ENCODE assay signal across 10 cellular contexts in genomic region chr16:66881560-66881959, GRCh38. TPM values are rescaled to one million over a fixed set of nuclear protein-coding genes. Genes with fewer than 3 reads are reported as not detected.
DNase-seq lines count a peak whose midpoint lies in the region; ATAC-seq and TF ChIP-seq lines count a peak whose summit lies in the region.
"Had no signal": no experiment of that assay in that cellular context is flagged by ENCODE, and none has a peak within 500 bp of the region (broad histone marks: within the 10 kb centered on the region; RNA-seq: fewer than 3 reads in every experiment).

No MANE protein-coding gene starts in this region.

- no peak for TF ChIP-seq CTCF in right lobe of liver (IDR thresholded peaks at IDR 0.05)
- TF ChIP-seq CTCF in upper lobe of right lung (IDR thresholded peaks at IDR 0.05): no peak

- ATAC-seq in activated naive CD8-positive, alpha-beta T cell treated with anti-CD3 and anti-CD28 coated beads, Interleukin-2, amount 50 U/mL, for 24 hours: no peak
- ATAC-seq in right lobe of liver: no peak
- no peak for ATAC-seq in upper lobe of right lung
- ATAC-seq in HG03097 (IDR thresholded peaks at IDR 0.05; ENCODE audit: low FRiP score, unreplicated experiment): no peak

- H3K4me1 Mint-ChIP-seq in activated naive CD4-positive, alpha-beta T cell treated with anti-CD3 and anti-CD28 coated beads, Interleukin-2, amount 50 U/mL, for 24 hours: peaks cover 57% of the 10 kb centered on the region
- H3K4me1 Mint-ChIP-seq in activated naive CD8-positive, alpha-beta T cell treated with anti-CD3 and anti-CD28 coated beads, Interleukin-2, amount 50 U/mL, for 24 hours: peaks cover 55% of the 10 kb centered on the region

- no peak for TF ChIP-seq POLR2A in right lobe of liver (IDR thresholded peaks at IDR 0.05)

- H3K27me3 Mint-ChIP-seq in activated naive CD4-positive, alpha-beta T cell treated with anti-CD3 and anti-CD28 coated beads, Interleukin-2, amount 50 U/mL, for 24 hours: no peaks in the 10 kb centered on the region
- H3K27me3 Mint-ChIP-seq in activated naive CD8-positive, alpha-beta T cell treated with anti-CD3 and anti-CD28 coated beads, Interleukin-2, amount 50 U/mL, for 24 hours: no peaks in the 10 kb centered on the region

- peak overlapping the region; percentile 81 for H3K4me3 Mint-ChIP-seq in activated naive CD4-positive, alpha-beta T cell treated with anti-CD3 and anti-CD28 coated beads, Interleukin-2, amount 50 U/mL, for 24 hours
- peak overlapping the region; percentile 97 for H3K4me3 Mint-ChIP-seq in activated naive CD8-positive, alpha-beta T cell treated with anti-CD3 and anti-CD28 coated beads, Interleukin-2, amount 50 U/mL, for 24 hours

- H3K4me3 ChIP-seq in right lobe of liver (peak overlapping the region; percentile 78 to 86 (median 80)), upper lobe of right lung (peak overlapping the region; percentile 88)

- peaks cover 0 to 22% (median 0%) of the 10 kb centered on the region in 4 donors for H3K4me1 ChIP-seq in right lobe of liver
- peaks cover 19% of the 10 kb centered on the region for H3K4me1 ChIP-seq in upper lobe of right lung

- no peak for DNase-seq in activated naive CD4-positive, alpha-beta T cell (lab: John Stamatoyannopoulos, UW)
- no peak for DNase-seq in activated naive CD8-positive, alpha-beta T cell treated with anti-CD3 and anti-CD28 coated beads, Interleukin-2, amount 50 U/mL, for 24 hours
- DNase-seq in right lobe of liver: peak in 1 of 3 donors; percentile 11
- DNase-seq in upper lobe of right lung: no peak
- DNase-seq in amygdala (lab: John Stamatoyannopoulos, UW): no peak
- no peak for DNase-seq in activated effector memory CD4-positive, alpha-beta T cell treated with anti-CD3 and anti-CD28 coated beads, Interleukin-2, amount 50 U/mL, for 16 hours
- DNase-seq: islet precursor cell, NCI-H748 treated with DMSO at 0.1 percent for 48 hours had no signal

- no peaks in the 10 kb centered on the region for H3K27me3 ChIP-seq in right lobe of liver
- no peaks in the 10 kb centered on the region for H3K27me3 ChIP-seq in upper lobe of right lung

- no peak overlapping the region for H3K27ac Mint-ChIP-seq in activated naive CD4-positive, alpha-beta T cell treated with anti-CD3 and anti-CD28 coated beads, Interleukin-2, amount 50 U/mL, for 24 hours
- peak overlapping the region; percentile 60 for H3K27ac Mint-ChIP-seq in activated naive CD8-positive, alpha-beta T cell treated with anti-CD3 and anti-CD28 coated beads, Interleukin-2, amount 50 U/mL, for 24 hours

- no peaks in the 10 kb centered on the region for H3K9me3 ChIP-seq in right lobe of liver
- no peaks in the 10 kb centered on the region for H3K9me3 ChIP-seq in upper lobe of right lung

- H3K36me3 ChIP-seq in right lobe of liver (peaks cover 0 to 24% (median 2%) of the 10 kb centered on the region in 4 donors), upper lobe of right lung (peaks cover 24% of the 10 kb centered on the region)

- H3K9me3 Mint-ChIP-seq in activated naive CD4-positive, alpha-beta T cell treated with anti-CD3 and anti-CD28 coated beads, Interleukin-2, amount 50 U/mL, for 24 hours: no peaks in the 10 kb centered on the region
- H3K9me3 Mint-ChIP-seq in activated naive CD8-positive, alpha-beta T cell treated with anti-CD3 and anti-CD28 coated beads, Interleukin-2, amount 50 U/mL, for 24 hours: peaks cover 2% of the 10 kb centered on the region

- H3K36me3 Mint-ChIP-seq in activated naive CD4-positive, alpha-beta T cell treated with anti-CD3 and anti-CD28 coated beads, Interleukin-2, amount 50 U/mL, for 24 hours: peaks cover 5% of the 10 kb centered on the region
- peaks cover 33% of the 10 kb centered on the region for H3K36me3 Mint-ChIP-seq in activated naive CD8-positive, alpha-beta T cell treated with anti-CD3 and anti-CD28 coated beads, Interleukin-2, amount 50 U/mL, for 24 hours (ENCODE audit: low read depth)

- 65% methylated on average over 2 of the region's 2 CpGs for WGBS in right lobe of liver (ENCODE audit: insufficient coverage, low coverage, low lambda C conversion rate, missing lambda C conversion rate)

- intact Hi-C loops in right lobe of liver (cut with DNase I): no loop called here
- intact Hi-C loops in upper lobe of right lung (cut with DNase I): no loop called here

- H3K27ac ChIP-seq in right lobe of liver (no peak overlapping the region), upper lobe of right lung (no peak overlapping the region)

RNA-seq across cellular contexts. Expression of gene PDP2, which starts 1.2 kb away (rescaled TPM):
- total RNA-seq in right lobe of liver (10 to 100 TPM in 3 of 6 experiments, 1 to 10 TPM in 3; 5.1 to 15.5 (median 10.8) TPM), upper lobe of right lung (22.4 TPM)

RNA-seq across cellular contexts. Expression of gene CDH16, which starts 37.1 kb away (rescaled TPM):
- total RNA-seq in right lobe of liver: under 1 TPM in 4 of 6 experiments, not detected in 2; 0.07 to 0.47 (median 0.22) TPM
- total RNA-seq in upper lobe of right lung: not detected

RNA-seq across cellular contexts. Expression of gene CA7, which starts 37.3 kb away (rescaled TPM):
- not detected for total RNA-seq in right lobe of liver
- not detected for total RNA-seq in upper lobe of right lung

RNA-seq across cellular contexts. Expression of gene RRAD, which starts 43.8 kb away (rescaled TPM):
- total RNA-seq in right lobe of liver (1 to 10 TPM in 3 of 6 experiments, under 1 TPM in 2, not detected in 1; 0.51 to 7.7 (median 3.0) TPM), upper lobe of right lung (11.1 TPM)

RNA-seq across cellular contexts. Expression of gene NAE1, which starts 50.8 kb away (rescaled TPM):
- 10 to 100 TPM; 16.4 to 22.7 (median 20.2) TPM for total RNA-seq in right lobe of liver
- 41.8 TPM for total RNA-seq in upper lobe of right lung
